30 cellular contexts compared by ENCODE assay signal in the genomic region with DNA sequence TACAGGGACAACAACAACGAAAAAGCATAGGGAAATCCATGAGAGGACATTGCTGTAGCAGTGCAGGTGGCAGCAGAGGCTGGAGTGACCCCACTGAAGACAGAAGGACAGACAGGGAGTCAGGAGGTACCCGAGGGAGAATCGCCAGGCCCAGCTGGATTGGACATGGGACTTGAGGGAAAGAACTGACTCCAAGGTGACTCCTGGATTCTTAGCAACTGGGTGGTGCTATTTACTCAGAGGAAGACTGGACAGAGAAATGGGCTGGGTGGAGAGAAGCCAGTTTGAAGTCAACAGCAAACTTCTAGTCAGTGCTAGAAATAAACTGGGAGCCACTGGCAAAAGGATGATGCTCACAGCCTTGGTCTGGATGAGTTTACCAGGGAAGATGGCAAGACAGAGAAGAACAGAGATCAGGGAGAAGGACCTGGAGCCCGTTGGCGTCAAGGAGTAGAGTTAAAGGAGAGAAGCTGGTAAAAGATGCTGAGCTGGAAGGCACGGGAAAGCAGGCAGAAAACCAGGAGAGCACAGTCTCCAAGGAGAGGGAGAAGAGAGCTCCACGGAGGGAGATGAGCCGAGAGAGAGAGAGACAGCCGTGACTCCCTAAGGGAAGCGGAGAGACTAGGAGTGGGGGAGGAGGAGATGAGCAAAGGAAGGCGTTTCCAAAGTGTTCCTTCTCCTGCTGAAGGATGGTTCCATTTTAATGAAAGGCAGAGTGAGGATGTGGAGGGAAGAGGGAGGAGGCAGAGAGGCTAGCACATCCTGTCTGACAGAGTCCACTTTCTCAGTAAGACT.
DNase-seq lines count a peak whose midpoint lies in the region; ATAC-seq, FAIRE-seq and TF ChIP-seq lines count a peak whose summit lies in the region.
"Had no signal": no experiment of that assay in that cellular context is flagged by ENCODE, and none has a peak within 500 bp of the region (broad histone marks: within the 10 kb centered on the region; RNA-seq: fewer than 3 reads in every experiment).

No MANE protein-coding gene starts in this region.

- H3K4me3 ChIP-seq in Karpas-422 (ENCODE audit: low read length) = no peak overlapping the region
- no peak overlapping the region for H3K4me3 ChIP-seq in astrocyte (ENCODE audit: insufficient read depth, low read depth, low read length)
- H3K4me3 ChIP-seq in stomach = no peak overlapping the region
- H3K4me3 ChIP-seq: body of pancreas, Peyer's patch, thyroid gland had no signal

- H4K20me1 ChIP-seq in Karpas-422 (ENCODE audit: insufficient read depth, low read depth, low read length) = no peaks in the 10 kb centered on the region
- H4K20me1 ChIP-seq in astrocyte (ENCODE audit: insufficient read depth, low read length) = peaks cover 15% of the 10 kb centered on the region

- no peaks in the 10 kb centered on the region for H3K9me2 ChIP-seq in Karpas-422 (replicated peaks; ENCODE audit: insufficient read depth, low read length)

- no peak overlapping the region for H3K27ac ChIP-seq in Karpas-422 (ENCODE audit: low read length)
- H3K27ac ChIP-seq in astrocyte (ENCODE audit: low read depth, low read length) = peak overlapping the region; percentile 2
- H3K27ac ChIP-seq in stomach = peak overlapping the region in 3 of 5 donors; percentile 25 to 89 (median 61)
- H3K27ac ChIP-seq: body of pancreas had no signal

- H2AFZ ChIP-seq in Karpas-422 (ENCODE audit: low read length) = no peak overlapping the region
- H2AFZ ChIP-seq in astrocyte (ENCODE audit: low read depth, low read length) = no peak overlapping the region

- H3K9ac ChIP-seq in Karpas-422 (ENCODE audit: low read length) = no peak overlapping the region
- H3K9ac ChIP-seq in astrocyte (ENCODE audit: low read length) = peak overlapping the region; percentile 5

- intact Hi-C loops in stomach (cut with DNase I; ENCODE audit: low total_unique reads) = no loop called here

- H3K4me3 Mint-ChIP-seq in astrocyte (ENCODE audit: unreplicated experiment) (no peak overlapping the region), glutamatergic neuron (ENCODE audit: unreplicated experiment) (peak overlapping the region; percentile 78)
- H3K4me3 Mint-ChIP-seq: activated CD8-positive, alpha-beta T cell treated with anti-CD3 and anti-CD28 coated beads, Interleukin-2, amount 10 ng/mL, durations not matched to agents 7 days and 5 days; activated naive CD8-positive, alpha-beta T cell treated with anti-CD3 and anti-CD28 coated beads, Interleukin-2, amount 50 U/mL, for 24 hours; CD4-positive, alpha-beta T cell; memory B cell; naive thymus-derived CD4-positive, alpha-beta T cell; T-helper 1 cell treated with Interleukin-12 subunit alpha and Interleukin-12 subunit beta and Interleukin-4 antibody, amounts not matched to agents 30 μg/mL and 1 μg/mL, for 36 hours had no signal

- no peaks in the 10 kb centered on the region for H3K27me3 Mint-ChIP-seq in astrocyte (ENCODE audit: low read depth, unreplicated experiment)
- H3K27me3 Mint-ChIP-seq in glutamatergic neuron (ENCODE audit: unreplicated experiment) = peaks cover 48% of the 10 kb centered on the region
- H3K27me3 Mint-ChIP-seq: activated naive CD8-positive, alpha-beta T cell treated with anti-CD3 and anti-CD28 coated beads, Interleukin-2, amount 50 U/mL, for 24 hours; CD4-positive, alpha-beta T cell had no signal

- TF ChIP-seq EP300 in stomach (IDR thresholded peaks at IDR 0.05) = no peak

- WGBS in stomach, 5 donors = 75 to 91% (median 88%) methylated on average over 11 of the region's 11 CpGs

- H3K9me3 Mint-ChIP-seq in astrocyte (ENCODE audit: unreplicated experiment) (no peaks in the 10 kb centered on the region), glutamatergic neuron (ENCODE audit: unreplicated experiment) (peaks cover 65% of the 10 kb centered on the region)
- H3K9me3 Mint-ChIP-seq: activated naive CD8-positive, alpha-beta T cell treated with anti-CD3 and anti-CD28 coated beads, Interleukin-2, amount 50 U/mL, for 24 hours; CD4-positive, alpha-beta T cell; memory B cell; naive thymus-derived CD4-positive, alpha-beta T cell; T-helper 1 cell treated with Interleukin-12 subunit alpha and Interleukin-12 subunit beta and Interleukin-4 antibody, amounts not matched to agents 30 μg/mL and 1 μg/mL, for 36 hours had no signal

- TF ChIP-seq POLR2A in stomach (IDR thresholded peaks at IDR 0.05) (no peak), GM12892 (IDR thresholded peaks at IDR 0.05; ENCODE audit: low read depth, low read length) (no peak)

- H3K36me3 ChIP-seq in Karpas-422 (ENCODE audit: insufficient read depth, low read length) = no peaks in the 10 kb centered on the region
- H3K36me3 ChIP-seq in astrocyte (ENCODE audit: insufficient read depth, low read length) = peaks cover 79% of the 10 kb centered on the region
- peaks cover 0 to 25% (median 14%) of the 10 kb centered on the region in 4 donors for H3K36me3 ChIP-seq in stomach
- H3K36me3 ChIP-seq: thyroid gland had no signal

- no peak for FAIRE-seq in astrocyte (lab: Jason Lieb, UNC)
- no peak for FAIRE-seq in GM12892 (lab: Jason Lieb, UNC)
- FAIRE-seq: colon, HTR-8/SVneo had no signal

- H3K79me2 ChIP-seq in Karpas-422 (ENCODE audit: low read length) (no peaks in the 10 kb centered on the region), astrocyte (ENCODE audit: insufficient read depth, low read length) (peaks cover 79% of the 10 kb centered on the region)

- H3K4me1 Mint-ChIP-seq in astrocyte (ENCODE audit: low read depth, unreplicated experiment) (peaks cover 41% of the 10 kb centered on the region), glutamatergic neuron (ENCODE audit: low read depth, unreplicated experiment) (peaks cover 92% of the 10 kb centered on the region)
- H3K4me1 Mint-ChIP-seq: activated naive CD8-positive, alpha-beta T cell treated with anti-CD3 and anti-CD28 coated beads, Interleukin-2, amount 50 U/mL, for 24 hours; memory B cell had no signal

- H3K9me3 ChIP-seq in Karpas-422 (ENCODE audit: low read length) (no peaks in the 10 kb centered on the region), astrocyte (ENCODE audit: insufficient read depth, low read depth, low read length) (no peaks in the 10 kb centered on the region), stomach (no peaks in the 10 kb centered on the region)
- H3K9me3 ChIP-seq: body of pancreas, Peyer's patch, thyroid gland had no signal

- H3K4me2 ChIP-seq in Karpas-422 (ENCODE audit: low read depth, low read length, poor library complexity, severe bottlenecking) (no peak overlapping the region), astrocyte (ENCODE audit: low read length) (no peak overlapping the region)

- DNase-seq in Karpas-422 (peak; percentile 32), astrocyte (ENCODE audit: low read depth) (no peak), glutamatergic neuron (no peak), stomach (no peak), GM12892 (ENCODE audit: insufficient read length) (no peak)
- DNase-seq: activated CD4-positive, alpha-beta T cell treated with anti-CD3 and anti-CD28 coated beads for 1 hour; activated CD8-positive, alpha-beta T cell treated with anti-CD3 and anti-CD28 coated beads, Interleukin-2, amount 10 ng/mL, durations not matched to agents 7 days and 5 days; activated effector memory CD4-positive, alpha-beta T cell treated with anti-CD3 and anti-CD28 coated beads, Interleukin-2, amount 50 U/mL, for 16 hours; activated naive CD8-positive, alpha-beta T cell treated with anti-CD3 and anti-CD28 coated beads, Interleukin-2, amount 50 U/mL, for 24 hours; activated T-cell treated with anti-CD3 and anti-CD28 coated beads for 4 hours; body of pancreas; CD4-positive, alpha-beta T cell; effector memory CD4-positive, alpha-beta T cell; KG1; naive thymus-derived CD4-positive, alpha-beta T cell; NCI-H1436; NCI-H2107; NCI-H446 treated with DMSO at 0.1 percent for 48 hours; occipital lobe; Peyer's patch; stimulated activated CD4-positive, alpha-beta T cell treated with anti-CD3 and anti-CD28 coated beads, Interleukin-12 subunit alpha, Interleukin-12 subunit beta, amount 100 ng/mL, for 4 hours; stimulated activated CD4-positive, alpha-beta T cell treated with anti-CD3 and anti-CD28 coated beads, Interleukin-4, amount 100 ng/mL, for 4 hours; stimulated activated naive CD4-positive, alpha-beta T cell treated with Interleukin-2 at 50 U/mL for 16 hours; thyroid gland had no signal

- H3K36me3 Mint-ChIP-seq in astrocyte (ENCODE audit: low read depth, unreplicated experiment) (peaks cover 43% of the 10 kb centered on the region), glutamatergic neuron (ENCODE audit: unreplicated experiment) (peaks cover 14% of the 10 kb centered on the region)
- H3K36me3 Mint-ChIP-seq: memory B cell had no signal

- no peaks in the 10 kb centered on the region for H3K4me1 ChIP-seq in Karpas-422 (ENCODE audit: low read length)
- H3K4me1 ChIP-seq in astrocyte (ENCODE audit: insufficient read depth, low read length) = peaks cover 51% of the 10 kb centered on the region
- H3K4me1 ChIP-seq in stomach = peaks cover 10 to 61% (median 39%) of the 10 kb centered on the region in 4 donors

- no peak for TF ChIP-seq CTCF in astrocyte (IDR thresholded peaks at IDR 0.05; ENCODE audit: insufficient read depth, low read depth, low read length)
- TF ChIP-seq CTCF in glutamatergic neuron (IDR thresholded peaks at IDR 0.05; ENCODE audit: partially characterized antibody, unreplicated experiment) = no peak
- no peak for TF ChIP-seq CTCF in stomach (IDR thresholded peaks at IDR 0.05)

- H3K27me3 ChIP-seq in Karpas-422 (ENCODE audit: low read length) (no peaks in the 10 kb centered on the region), astrocyte (ENCODE audit: insufficient read depth, low read length) (no peaks in the 10 kb centered on the region), stomach (no peaks in the 10 kb centered on the region)
- H3K27me3 ChIP-seq: body of pancreas, Peyer's patch, thyroid gland had no signal

- ATAC-seq in HG03045 (IDR thresholded peaks at IDR 0.05; ENCODE audit: unreplicated experiment) (no peak), HG02678 (IDR thresholded peaks at IDR 0.05; ENCODE audit: unreplicated experiment) (no peak)
- ATAC-seq: activated CD8-positive, alpha-beta T cell treated with anti-CD3 and anti-CD28 coated beads, Interleukin-2, amount 10 ng/mL, durations not matched to agents 7 days and 5 days; activated naive CD8-positive, alpha-beta T cell treated with anti-CD3 and anti-CD28 coated beads, Interleukin-2, amount 50 U/mL, for 24 hours; body of pancreas; naive thymus-derived CD4-positive, alpha-beta T cell had no signal

- H3K27ac Mint-ChIP-seq in astrocyte (ENCODE audit: unreplicated experiment) (peak overlapping the region; percentile 64), glutamatergic neuron (ENCODE audit: unreplicated experiment) (peak overlapping the region; percentile 99)
- H3K27ac Mint-ChIP-seq: activated CD8-positive, alpha-beta T cell treated with anti-CD3 and anti-CD28 coated beads, Interleukin-2, amount 10 ng/mL, durations not matched to agents 7 days and 5 days; activated naive CD8-positive, alpha-beta T cell treated with anti-CD3 and anti-CD28 coated beads, Interleukin-2, amount 50 U/mL, for 24 hours; CD4-positive, alpha-beta T cell; memory B cell; T-helper 1 cell treated with Interleukin-12 subunit alpha and Interleukin-12 subunit beta and Interleukin-4 antibody, amounts not matched to agents 30 μg/mL and 1 μg/mL, for 36 hours had no signal
